ENCODE assay signal across 33 cellular contexts in genomic region chr16:35147556-35148504, GRCh38.
"Had no signal": no experiment of that assay in that cellular context is flagged by ENCODE, and none has a peak within 500 bp of the region (broad histone marks: within the 10 kb centered on the region; RNA-seq: fewer than 3 reads in every experiment).

No MANE protein-coding gene starts in this region.

- H3K36me3 ChIP-seq: adrenal gland, cardiac muscle cell, esophagus squamous epithelium, gastroesophageal sphincter, heart right ventricle had no signal

- H3K9me3 ChIP-seq: adrenal gland, body of pancreas had no signal

- H3K4me1 ChIP-seq: adrenal gland, body of pancreas, esophagus squamous epithelium, gastroesophageal sphincter, heart right ventricle had no signal

- H3K27ac ChIP-seq: adrenal gland, body of pancreas, cardiac muscle cell, coronary artery, dorsolateral prefrontal cortex, esophagus squamous epithelium, gastroesophageal sphincter, heart right ventricle had no signal

- H3K4me1 Mint-ChIP-seq: activated CD4-positive, alpha-beta T cell treated with anti-CD3 and anti-CD28 coated beads for 36 hours; activated CD4-positive, alpha-beta T cell treated with anti-CD3 and anti-CD28 coated beads, Interleukin-2, amount 10 ng/mL, durations not matched to agents 24 days and 14 days; activated naive CD4-positive, alpha-beta T cell treated with anti-CD3 and anti-CD28 coated beads, Interleukin-2, amount 50 U/mL, for 24 hours; activated naive CD8-positive, alpha-beta T cell treated with anti-CD3 and anti-CD28 coated beads for 36 hours; activated naive CD8-positive, alpha-beta T cell treated with anti-CD3 and anti-CD28 coated beads, Interleukin-2, amount 50 U/mL, for 24 hours; endodermal cell; T-cell had no signal

- ATAC-seq: activated CD4-positive, alpha-beta T cell treated with anti-CD3 and anti-CD28 coated beads for 36 hours; activated naive CD8-positive, alpha-beta T cell treated with anti-CD3 and anti-CD28 coated beads, Interleukin-2, amount 50 U/mL, for 24 hours; body of pancreas; gastroesophageal sphincter; heart right ventricle; T-cell had no signal

- H3K27me3 Mint-ChIP-seq: activated CD4-positive, alpha-beta memory T cell treated with anti-CD3 and anti-CD28 coated beads for 36 hours; activated CD4-positive, alpha-beta T cell treated with anti-CD3 and anti-CD28 coated beads for 36 hours; activated CD4-positive, alpha-beta T cell treated with anti-CD3 and anti-CD28 coated beads, Interleukin-2, amount 10 ng/mL, durations not matched to agents 24 days and 14 days; activated naive CD4-positive, alpha-beta T cell treated with anti-CD3 and anti-CD28 coated beads, Interleukin-2, amount 50 U/mL, for 24 hours; activated naive CD8-positive, alpha-beta T cell treated with anti-CD3 and anti-CD28 coated beads for 36 hours; activated naive CD8-positive, alpha-beta T cell treated with anti-CD3 and anti-CD28 coated beads, Interleukin-2, amount 50 U/mL, for 24 hours; dendritic cell treated with granulocyte-macrophage colony-stimulating factor and Interleukin-4, amounts not matched to agents 40 ng/mL and 50 ng/mL, for 4 days; T-cell had no signal

- H3K36me3 Mint-ChIP-seq: activated naive CD4-positive, alpha-beta T cell treated with anti-CD3 and anti-CD28 coated beads, Interleukin-2, amount 50 U/mL, for 24 hours; T-cell had no signal

- H3K27ac Mint-ChIP-seq: activated CD4-positive, alpha-beta memory T cell treated with anti-CD3 and anti-CD28 coated beads for 36 hours; activated CD4-positive, alpha-beta T cell treated with anti-CD3 and anti-CD28 coated beads for 36 hours; activated CD4-positive, alpha-beta T cell treated with anti-CD3 and anti-CD28 coated beads, Interleukin-2, amount 10 ng/mL, durations not matched to agents 24 days and 14 days; activated naive CD4-positive, alpha-beta T cell treated with anti-CD3 and anti-CD28 coated beads for 36 hours; activated naive CD4-positive, alpha-beta T cell treated with anti-CD3 and anti-CD28 coated beads, Interleukin-2, amount 50 U/mL, for 24 hours; activated naive CD8-positive, alpha-beta T cell treated with anti-CD3 and anti-CD28 coated beads for 36 hours; activated naive CD8-positive, alpha-beta T cell treated with anti-CD3 and anti-CD28 coated beads, Interleukin-2, amount 50 U/mL, for 24 hours; activated T-helper 1 cell treated with anti-CD3 and anti-CD28 coated beads, Interleukin-12 subunit alpha, Interleukin-12 subunit beta, Interleukin-2, Interleukin-4 antibody, amounts not matched to agents 30 ng/mL and 10 ng/mL and 1 ng/mL, durations not matched to agents 14 hours and 24 hours and 36 hours; activated T-helper 2 cell treated with anti-CD3 and anti-CD28 coated beads, Interferon-gamma antibody, Interleukin-2, Interleukin-4, amounts not matched to agents 10 μg/mL and 5 μg/mL and 100 μg/mL, durations not matched to agents 14 hours and 24 hours and 36 hours; dendritic cell treated with granulocyte-macrophage colony-stimulating factor and Interleukin-4, amounts not matched to agents 40 ng/mL and 50 ng/mL, for 4 days; endodermal cell; T-cell; T-helper 1 cell treated with Interleukin-12 subunit alpha and Interleukin-12 subunit beta and Interleukin-4 antibody, amounts not matched to agents 30 μg/mL and 1 μg/mL, for 36 hours had no signal

- H3K4me3 Mint-ChIP-seq: activated CD4-positive, alpha-beta memory T cell treated with anti-CD3 and anti-CD28 coated beads for 36 hours; activated CD4-positive, alpha-beta T cell treated with anti-CD3 and anti-CD28 coated beads for 36 hours; activated CD4-positive, alpha-beta T cell treated with anti-CD3 and anti-CD28 coated beads, Interleukin-2, amount 10 ng/mL, durations not matched to agents 24 days and 14 days; activated naive CD4-positive, alpha-beta T cell treated with anti-CD3 and anti-CD28 coated beads for 36 hours; activated naive CD4-positive, alpha-beta T cell treated with anti-CD3 and anti-CD28 coated beads, Interleukin-2, amount 50 U/mL, for 24 hours; activated naive CD8-positive, alpha-beta T cell treated with anti-CD3 and anti-CD28 coated beads for 36 hours; activated naive CD8-positive, alpha-beta T cell treated with anti-CD3 and anti-CD28 coated beads, Interleukin-2, amount 50 U/mL, for 24 hours; activated T-helper 1 cell treated with anti-CD3 and anti-CD28 coated beads, Interleukin-12 subunit alpha, Interleukin-12 subunit beta, Interleukin-2, Interleukin-4 antibody, amounts not matched to agents 30 ng/mL and 10 ng/mL and 1 ng/mL, durations not matched to agents 14 hours and 24 hours and 36 hours; dendritic cell treated with granulocyte-macrophage colony-stimulating factor and Interleukin-4, amounts not matched to agents 40 ng/mL and 50 ng/mL, for 4 days; endodermal cell; T-cell; T-helper 1 cell treated with Interleukin-12 subunit alpha and Interleukin-12 subunit beta and Interleukin-4 antibody, amounts not matched to agents 30 μg/mL and 1 μg/mL, for 36 hours had no signal

- H3K27me3 ChIP-seq: adrenal gland, body of pancreas, cardiac muscle cell, esophagus squamous epithelium, heart right ventricle had no signal

- H3K4me3 ChIP-seq: adrenal gland, body of pancreas, cardiac muscle cell, coronary artery, dorsolateral prefrontal cortex, esophagus squamous epithelium, gastroesophageal sphincter, heart right ventricle had no signal

- DNase-seq: activated CD4-positive, alpha-beta memory T cell treated with anti-CD3 and anti-CD28 coated beads for 36 hours; activated CD4-positive, alpha-beta T cell treated with anti-CD3 and anti-CD28 coated beads for 36 hours; activated CD4-positive, alpha-beta T cell treated with anti-CD3 and anti-CD28 coated beads, Interleukin-2, amount 10 ng/mL, durations not matched to agents 24 days and 14 days; activated CD4-positive, CD25-positive, alpha-beta regulatory T cell; activated CD4-positive, CD25-positive, alpha-beta regulatory T cell treated with anti-CD3 and anti-CD28 coated beads, Interleukin-2, amount 50 U/mL, for 72 hours; activated effector memory CD4-positive, alpha-beta T cell treated with anti-CD3 and anti-CD28 coated beads, Interleukin-2, amount 50 U/mL, for 16 hours; activated naive CD4-positive, alpha-beta T cell treated with anti-CD3 and anti-CD28 coated beads for 36 hours; activated naive CD8-positive, alpha-beta T cell treated with anti-CD3 and anti-CD28 coated beads for 36 hours; activated naive CD8-positive, alpha-beta T cell treated with anti-CD3 and anti-CD28 coated beads, Interleukin-2, amount 50 U/mL, for 24 hours; activated T-cell treated with anti-CD3 and anti-CD28 coated beads, Interleukin-2, amount 50 U/mL, for 1 hour; activated T-cell treated with anti-CD3 and anti-CD28 coated beads, Interleukin-2, amount 50 U/mL, for 48 hours; amygdala; body of pancreas; central memory CD4-positive, alpha-beta T cell; cerebellar nuclear complex; effector memory CD4-positive, alpha-beta T cell; endodermal cell; erythroblast; esophagus squamous epithelium; foreskin melanocyte; heart right ventricle; SW 1271; T-cell had no signal
